ENCODE assay signal across 9 cellular contexts in the genomic region with DNA sequence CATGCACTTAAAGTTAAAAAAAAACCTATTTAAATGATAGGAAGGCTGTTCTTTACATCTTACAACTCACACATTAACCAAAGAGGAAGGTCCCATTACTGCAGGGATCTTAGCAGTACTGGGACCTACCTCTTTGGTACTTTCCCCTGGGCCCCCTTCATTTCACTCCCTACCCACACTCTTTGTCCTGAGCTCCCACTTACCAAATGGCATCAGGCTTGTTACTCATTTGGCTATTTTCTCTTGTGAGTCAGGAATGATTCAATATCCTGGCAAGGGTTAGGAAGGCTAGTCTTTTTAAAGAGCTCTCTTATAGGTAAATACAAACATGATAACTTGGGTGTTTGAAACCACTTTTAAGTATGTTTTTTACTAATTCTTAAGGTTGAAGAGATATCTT.
A peak's percentile ranks its signal among the peaks of the same experiment; 100 is the strongest.
DNase-seq lines count a peak whose midpoint lies in the region; ATAC-seq, FAIRE-seq and TF ChIP-seq lines count a peak whose summit lies in the region.
"Had no signal": no experiment of that assay in that cellular context is flagged by ENCODE, and none has a peak within 500 bp of the region (broad histone marks: within the 10 kb centered on the region; RNA-seq: fewer than 3 reads in every experiment).

No MANE protein-coding gene starts in this region.

- TF ChIP-seq CTCF in keratinocyte (optimal IDR thresholded peaks at IDR 0.05 in 1 of 3, IDR thresholded peaks at IDR 0.05 in 1 of 3, conservative IDR thresholded peaks at IDR 0.05 in 1 of 3; ENCODE audit: extremely low read depth in 1 of 3, insufficient read depth in 2 of 3, low read length in 3 of 3) (no peak), GM10266 (IDR thresholded peaks at IDR 0.05; ENCODE audit: control insufficient read depth, insufficient read depth, low read depth, missing control alignments) (no peak)

- ATAC-seq in HG02623 (IDR thresholded peaks at IDR 0.05; ENCODE audit: unreplicated experiment) = no peak

- no peaks in the 10 kb centered on the region for H3K36me3 ChIP-seq in keratinocyte (ENCODE audit: control insufficient read depth in 2 of 2, extremely low read depth in 1 of 2, insufficient read depth in 2 of 2, low read length in 2 of 2)

- dilution Hi-C loops in keratinocyte (cut with MboI; ENCODE audit: extremely low pct_ligation_motif_present, low sequenced_read_pairs) = no loop called here

- no peaks in the 10 kb centered on the region for H3K79me2 ChIP-seq in keratinocyte (ENCODE audit: control insufficient read depth, insufficient read depth, low read length)

- H3K4me2 ChIP-seq in keratinocyte (ENCODE audit: control insufficient read depth, extremely low read depth, insufficient read depth, low read depth, low read length) = peak overlapping the region; percentile 46

- TF ChIP-seq POLR2A in GM12892 (IDR thresholded peaks at IDR 0.05; ENCODE audit: low read depth, low read length) = no peak

- H3K9me3 ChIP-seq in keratinocyte (ENCODE audit: control insufficient read depth, low read depth, low read length) = no peaks in the 10 kb centered on the region

- H4K20me1 ChIP-seq in keratinocyte (ENCODE audit: control insufficient read depth, extremely low read depth, insufficient read depth, low read length) = no peaks in the 10 kb centered on the region

- peak; percentile 7 for DNase-seq in stimulated activated CD4-positive, alpha-beta T cell treated with anti-CD3 and anti-CD28 coated beads, Interleukin-12 subunit alpha, Interleukin-12 subunit beta, amount 100 ng/mL, for 4 hours
- no peak for DNase-seq in stimulated activated CD4-positive, alpha-beta T cell treated with anti-CD3 and anti-CD28 coated beads, Interleukin-4, amount 100 ng/mL, for 4 hours
- DNase-seq in activated T-cell treated with anti-CD3 and anti-CD28 coated beads, Interleukin-2, amount 50 U/mL, for 48 hours = peak; percentile 37 to 45
- DNase-seq in keratinocyte (ENCODE audit: low read depth, low spot score) (no peak), Kasumi-1 (lab: John Stamatoyannopoulos, UW) (no peak), GM12892 (ENCODE audit: insufficient read length) (no peak), GM10266 (ENCODE audit: extremely low spot score) (no peak)
- DNase-seq: NCI-H2171 had no signal

- H3K4me1 ChIP-seq in keratinocyte (ENCODE audit: control insufficient read depth, extremely low read depth, insufficient read depth, low read length) = peaks cover 59% of the 10 kb centered on the region

- FAIRE-seq in keratinocyte (lab: Jason Lieb, UNC) = peak; percentile 98
- FAIRE-seq in GM12892 (lab: Jason Lieb, UNC) = no peak

- no peak overlapping the region for H2AFZ ChIP-seq in keratinocyte (ENCODE audit: control insufficient read depth, low read length)

- H3K27ac ChIP-seq in keratinocyte (ENCODE audit: control insufficient read depth, insufficient read depth, low read length) = peak overlapping the region; percentile 97

- no peaks in the 10 kb centered on the region for H3K27me3 ChIP-seq in keratinocyte (ENCODE audit: control insufficient read depth, extremely low read depth, insufficient read depth, low read length)

- H3K9ac ChIP-seq in keratinocyte (ENCODE audit: control insufficient read depth, extremely low read depth, insufficient read depth, low read length) = peak overlapping the region; percentile 55

- H3K4me3 ChIP-seq in keratinocyte (ENCODE audit: control insufficient read depth in 2 of 3, extremely low read depth in 1 of 3, insufficient read depth in 2 of 3, low read depth in 1 of 3, low read length in 3 of 3) = no peak overlapping the region

- no peaks in the 10 kb centered on the region for H3K9me1 ChIP-seq in keratinocyte (ENCODE audit: control insufficient read depth, extremely low read depth, insufficient read depth, low read length)

Comparison
In these comparisons a context has a peak if more than half of its experiments do, and no peak if none do; other contexts are left out.
1. DNase-seq: peak in stimulated activated CD4-positive, alpha-beta T cell treated with anti-CD3 and anti-CD28 coated beads, Interleukin-12 subunit alpha, Interleukin-12 subunit beta, amount 100 ng/mL, for 4 hours (single experiment) and activated T-cell treated with anti-CD3 and anti-CD28 coated beads, Interleukin-2, amount 50 U/mL, for 48 hours (2 of 2); none in stimulated activated CD4-positive, alpha-beta T cell treated with anti-CD3 and anti-CD28 coated beads, Interleukin-4, amount 100 ng/mL, for 4 hours (0 of 2), keratinocyte (single experiment), Kasumi-1 (0 of 2), GM12892 (single experiment) and GM10266 (single experiment).